In the genomic region with DNA sequence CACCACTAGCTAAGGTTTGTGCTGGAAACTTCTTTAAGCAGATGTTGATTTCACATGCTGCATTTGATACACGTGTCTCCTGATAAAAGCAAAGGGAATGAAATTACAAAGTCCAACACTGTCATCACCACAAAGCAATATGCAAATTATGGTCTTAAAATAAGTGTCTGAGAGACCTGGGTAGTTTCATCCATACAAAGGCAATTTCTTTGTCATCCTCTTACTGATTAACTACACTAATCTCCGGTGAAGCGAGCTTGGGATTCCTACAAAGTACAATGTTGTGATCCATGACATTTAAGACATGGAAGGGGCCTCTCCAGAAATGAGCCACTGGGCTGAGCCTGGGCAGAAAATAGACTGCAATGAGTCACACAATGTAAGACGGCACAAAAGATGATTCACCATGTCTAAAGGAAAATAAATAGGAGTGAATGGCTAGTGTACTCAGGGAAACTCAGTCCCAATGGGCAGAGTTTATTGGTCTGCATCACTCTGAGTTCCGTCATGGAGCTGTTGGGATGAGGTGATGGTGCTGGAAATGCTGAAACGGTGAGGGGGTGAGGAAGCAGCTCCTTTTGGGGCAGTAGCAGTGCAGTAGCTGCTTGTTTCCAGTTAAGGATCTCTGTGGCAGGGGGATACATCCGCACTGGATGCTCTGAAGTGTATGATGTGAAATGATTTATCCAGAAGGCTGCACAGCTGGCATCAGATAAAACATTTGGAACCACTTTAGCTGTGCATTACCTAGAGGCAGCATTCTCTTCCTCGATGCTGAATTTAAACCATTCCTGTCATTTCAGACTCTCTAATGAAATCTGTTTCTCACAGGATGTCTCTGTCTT, we compare ENCODE assay signal across 1 cellular context.
A peak's percentile ranks its signal among the peaks of the same experiment; 100 is the strongest.
TF ChIP-seq lines count a peak whose summit lies in the region.

No MANE protein-coding gene starts in this region.

TF ChIP-seq in HEK293, 187 proteins besides CTCF, POLR2A, EP300 and RAD21 (continued from another document and continues in another):
- TF ChIP-seq KLF7 (tag by site-specific recombination; IDR thresholded peaks at IDR 0.05; ENCODE audit: borderline replicate concordance), result no peak
- TF ChIP-seq ZNF311 (tag by site-specific recombination; IDR thresholded peaks at IDR 0.05; ENCODE audit: borderline replicate concordance), result no peak
- peak; percentile 65 for TF ChIP-seq PATZ1 (tag by site-specific recombination; IDR thresholded peaks at IDR 0.05)
- no peak for TF ChIP-seq ZNF157 (tag by site-specific recombination; IDR thresholded peaks at IDR 0.05)
- no peak for TF ChIP-seq ZNF280C (tag by site-specific recombination; IDR thresholded peaks at IDR 0.05)
- TF ChIP-seq ZNF184 (tag by site-specific recombination; IDR thresholded peaks at IDR 0.05), result peak; percentile 90
- TF ChIP-seq ZFHX2 (tag by site-specific recombination; conservative IDR thresholded peaks at IDR 0.05), result no peak
- TF ChIP-seq BCL11A (tag by site-specific recombination; IDR thresholded peaks at IDR 0.05; ENCODE audit: low read depth), result peak; percentile 69; the same call in 1 of the 2 replicates
- peak; percentile 81 for TF ChIP-seq ATF2 (tag by site-specific recombination; IDR thresholded peaks at IDR 0.05; ENCODE audit: low read depth)
- TF ChIP-seq REST (tag by site-specific recombination; IDR thresholded peaks at IDR 0.05), result no peak
- peak; percentile 98 for TF ChIP-seq OSR2 (tag by site-specific recombination; IDR thresholded peaks at IDR 0.05)
- no peak for TF ChIP-seq ZNF837 (tag by site-specific recombination; IDR thresholded peaks at IDR 0.05)
- TF ChIP-seq ZBTB48 (tag by site-specific recombination; IDR thresholded peaks at IDR 0.05), result no peak; the same call in 1 of the 2 replicates
- TF ChIP-seq GLI2 (tag by site-specific recombination; IDR thresholded peaks at IDR 0.05; ENCODE audit: borderline replicate concordance, low read depth), result peak; percentile 50; the same call in 1 of the 2 replicates
- peak; percentile 13; the same call in 1 of the 2 replicates for TF ChIP-seq SP3 (tag by site-specific recombination; IDR thresholded peaks at IDR 0.05)
- TF ChIP-seq HOXD13 (CRISPR knock-in tag; IDR thresholded peaks at IDR 0.05; ENCODE audit: borderline replicate concordance), result peak; percentile 71; the same call in 1 of the 2 replicates
- TF ChIP-seq, protein P1, sequence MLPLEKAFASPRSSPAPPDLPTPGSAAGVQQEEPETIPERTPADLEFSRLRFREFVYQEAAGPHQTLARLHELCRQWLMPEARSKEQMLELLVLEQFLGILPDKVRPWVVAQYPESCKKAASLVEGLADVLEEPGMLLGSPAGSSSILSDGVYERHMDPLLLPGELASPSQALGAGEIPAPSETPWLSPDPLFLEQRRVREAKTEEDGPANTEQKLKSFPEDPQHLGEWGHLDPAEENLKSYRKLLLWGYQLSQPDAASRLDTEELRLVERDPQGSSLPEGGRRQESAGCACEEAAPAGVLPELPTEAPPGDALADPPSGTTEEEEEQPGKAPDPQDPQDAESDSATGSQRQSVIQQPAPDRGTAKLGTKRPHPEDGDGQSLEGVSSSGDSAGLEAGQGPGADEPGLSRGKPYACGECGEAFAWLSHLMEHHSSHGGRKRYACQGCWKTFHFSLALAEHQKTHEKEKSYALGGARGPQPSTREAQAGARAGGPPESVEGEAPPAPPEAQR (tag by site-specific recombination; IDR thresholded peaks at IDR 0.05), result no peak
- TF ChIP-seq ZNF626 (tag by site-specific recombination; IDR thresholded peaks at IDR 0.05), result no peak
- TF ChIP-seq, protein P2, sequence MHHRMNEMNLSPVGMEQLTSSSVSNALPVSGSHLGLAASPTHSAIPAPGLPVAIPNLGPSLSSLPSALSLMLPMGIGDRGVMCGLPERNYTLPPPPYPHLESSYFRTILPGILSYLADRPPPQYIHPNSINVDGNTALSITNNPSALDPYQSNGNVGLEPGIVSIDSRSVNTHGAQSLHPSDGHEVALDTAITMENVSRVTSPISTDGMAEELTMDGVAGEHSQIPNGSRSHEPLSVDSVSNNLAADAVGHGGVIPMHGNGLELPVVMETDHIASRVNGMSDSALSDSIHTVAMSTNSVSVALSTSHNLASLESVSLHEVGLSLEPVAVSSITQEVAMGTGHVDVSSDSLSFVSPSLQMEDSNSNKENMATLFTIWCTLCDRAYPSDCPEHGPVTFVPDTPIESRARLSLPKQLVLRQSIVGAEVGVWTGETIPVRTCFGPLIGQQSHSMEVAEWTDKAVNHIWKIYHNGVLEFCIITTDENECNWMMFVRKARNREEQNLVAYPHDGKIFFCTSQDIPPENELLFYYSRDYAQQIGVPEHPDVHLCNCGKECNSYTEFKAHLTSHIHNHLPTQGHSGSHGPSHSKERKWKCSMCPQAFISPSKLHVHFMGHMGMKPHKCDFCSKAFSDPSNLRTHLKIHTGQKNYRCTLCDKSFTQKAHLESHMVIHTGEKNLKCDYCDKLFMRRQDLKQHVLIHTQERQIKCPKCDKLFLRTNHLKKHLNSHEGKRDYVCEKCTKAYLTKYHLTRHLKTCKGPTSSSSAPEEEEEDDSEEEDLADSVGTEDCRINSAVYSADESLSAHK (tag by site-specific recombination; IDR thresholded peaks at IDR 0.05), result peak; percentile 19; the same call in 1 of the 2 replicates
- no peak for TF ChIP-seq ZNF561 (tag by site-specific recombination; IDR thresholded peaks at IDR 0.05; ENCODE audit: borderline replicate concordance)
- TF ChIP-seq ZNF548 (tag by site-specific recombination; IDR thresholded peaks at IDR 0.05), result no peak
- TF ChIP-seq ZNF707 (tag by site-specific recombination; IDR thresholded peaks at IDR 0.05), result no peak
- no peak for TF ChIP-seq ZBTB1 (tag by site-specific recombination; IDR thresholded peaks at IDR 0.05)
- peak; percentile 65 for TF ChIP-seq ZFP69B (tag by site-specific recombination; IDR thresholded peaks at IDR 0.05)
- no peak for TF ChIP-seq ZSCAN16 (tag by site-specific recombination; IDR thresholded peaks at IDR 0.05)
- 0 out of 2 replicates have a peak, but pooled peaks have one; percentile 10 for TF ChIP-seq ZNF530 (tag by site-specific recombination; IDR thresholded peaks at IDR 0.05; ENCODE audit: low read depth)
- no peak for TF ChIP-seq MYNN (tag by site-specific recombination; IDR thresholded peaks at IDR 0.05; ENCODE audit: borderline replicate concordance)
- TF ChIP-seq ZNF174 (tag by site-specific recombination; IDR thresholded peaks at IDR 0.05), result no peak
- TF ChIP-seq ZNF624 (tag by site-specific recombination; IDR thresholded peaks at IDR 0.05), result no peak
- TF ChIP-seq ZNF248 (tag by site-specific recombination; IDR thresholded peaks at IDR 0.05), result no peak
- no peak for TF ChIP-seq ZBTB20 (tag by site-specific recombination; IDR thresholded peaks at IDR 0.05)
- peak; percentile 39; the same call in 1 of the 2 replicates for TF ChIP-seq KLF10 (tag by site-specific recombination; IDR thresholded peaks at IDR 0.05)
- TF ChIP-seq ZNF843 (tag by site-specific recombination; IDR thresholded peaks at IDR 0.05), result peak; percentile 60
- no peak; the same call in 1 of the 2 replicates for TF ChIP-seq OVOL3 (tag by site-specific recombination; IDR thresholded peaks at IDR 0.05)
- peak; percentile 90 for TF ChIP-seq FEZF1 (tag by site-specific recombination; IDR thresholded peaks at IDR 0.05)
- TF ChIP-seq ZNF146 (tag by site-specific recombination; IDR thresholded peaks at IDR 0.05), result no peak
- no peak for TF ChIP-seq ZBTB44 (tag by site-specific recombination; IDR thresholded peaks at IDR 0.05)
- TF ChIP-seq ZIC2 (tag by site-specific recombination; IDR thresholded peaks at IDR 0.05), result no peak
- TF ChIP-seq ZNF585B (tag by site-specific recombination; IDR thresholded peaks at IDR 0.05), result no peak
- peak; percentile 26; the same call in 1 of the 2 replicates for TF ChIP-seq ZNF394 (tag by site-specific recombination; IDR thresholded peaks at IDR 0.05; ENCODE audit: borderline replicate concordance)
